ENCODE assay signal across 8 cellular contexts in the genomic region with DNA sequence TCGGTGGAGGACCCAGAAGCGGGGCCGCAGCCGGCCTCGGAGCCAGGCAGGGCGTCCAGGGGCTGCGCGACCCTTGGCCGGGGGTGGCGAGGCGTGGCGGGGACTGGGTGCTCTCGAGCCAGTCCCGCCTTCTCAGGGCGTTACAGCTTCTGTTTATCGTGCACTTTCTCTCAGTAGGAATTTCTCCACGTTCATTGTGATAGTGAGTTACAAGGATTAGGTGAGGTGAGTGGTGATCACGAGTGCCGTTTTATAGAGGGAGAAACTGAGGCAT. TPM values are rescaled to one million over a fixed set of nuclear protein-coding genes. Genes with fewer than 3 reads are reported as not detected.
DNase-seq lines count a peak whose midpoint lies in the region; ATAC-seq and TF ChIP-seq lines count a peak whose summit lies in the region.

No MANE protein-coding gene starts in this region.

- 0% methylated on average over 5 to 19 of the region's 19 CpGs for WGBS in body of pancreas, 2 donors

- H3K4me1 ChIP-seq in body of pancreas (peaks cover 24% of the 10 kb centered on the region), lower lobe of right lung (peaks cover 33% of the 10 kb centered on the region)

- ATAC-seq in HG03064 (IDR thresholded peaks at IDR 0.05; ENCODE audit: low read depth, unreplicated experiment) (peak; percentile 2), body of pancreas (no peak), lower lobe of right lung (peak; percentile 27 to 40), GM19395 (IDR thresholded peaks at IDR 0.05; ENCODE audit: unreplicated experiment) (no peak)

- DNase-seq in body of pancreas (no peak), lower lobe of right lung (no peak), HK-2 (ENCODE audit: unreplicated experiment) (no peak), NCI-H2196 (lab: John Stamatoyannopoulos, UW; ENCODE audit: unreplicated experiment) (no peak), NCI-H82 (lab: John Stamatoyannopoulos, UW) (no peak)

- H3K4me3 ChIP-seq in body of pancreas = peak overlapping the region; percentile 75 to 100
- H3K4me3 ChIP-seq in lower lobe of right lung = peak overlapping the region; percentile 71

- H3K9me3 ChIP-seq in body of pancreas = no peaks in the 10 kb centered on the region
- no peaks in the 10 kb centered on the region for H3K9me3 ChIP-seq in lower lobe of right lung

- TF ChIP-seq CTCF in C4-2B (conservative IDR thresholded peaks at IDR 0.05) = no peak
- no peak for TF ChIP-seq CTCF in body of pancreas (IDR thresholded peaks at IDR 0.05)
- no peak for TF ChIP-seq CTCF in lower lobe of right lung (IDR thresholded peaks at IDR 0.05)

- H3K36me3 ChIP-seq in body of pancreas (replicated peaks in 1 of 2; ENCODE audit: insufficient read depth in 1 of 2, low read depth in 2 of 2) (peaks cover 0 to 1% of the 10 kb centered on the region in 2 donors), lower lobe of right lung (peaks cover 32% of the 10 kb centered on the region)

- no peaks in the 10 kb centered on the region for H3K27me3 ChIP-seq in body of pancreas
- no peaks in the 10 kb centered on the region for H3K27me3 ChIP-seq in lower lobe of right lung (ENCODE audit: low read depth)

- H3K27ac ChIP-seq in C4-2B = peak overlapping the region; percentile 76
- peak overlapping the region in 1 of 4 donors; percentile 75 for H3K27ac ChIP-seq in body of pancreas
- peak overlapping the region; percentile 81 for H3K27ac ChIP-seq in lower lobe of right lung

- no peak for TF ChIP-seq POLR2A in body of pancreas (IDR thresholded peaks at IDR 0.05)

- intact Hi-C loops in body of pancreas (cut with DNase I) (no loop called here), lower lobe of right lung (cut with DNase I) (no loop called here)

RNA-seq across cellular contexts. Expression of a gene that starts 0.6 kb away (rescaled TPM):
- total RNA-seq in body of pancreas (10 to 100 TPM; 22.3 to 23.1 TPM), lower lobe of right lung (66.0 TPM)

RNA-seq across cellular contexts. Expression of a gene that starts 13.1 kb away (rescaled TPM):
- 10 to 100 TPM; 29.6 to 44.5 TPM for total RNA-seq in body of pancreas
- 59.9 TPM for total RNA-seq in lower lobe of right lung

RNA-seq across cellular contexts. Expression of a gene that starts 25.0 kb away (rescaled TPM):
- total RNA-seq in body of pancreas = not detected
- total RNA-seq in lower lobe of right lung = not detected

RNA-seq across cellular contexts. Expression of a gene that starts 54.8 kb away (rescaled TPM):
- total RNA-seq in body of pancreas = 1 to 10 TPM; 3.6 to 9.6 TPM
- 8.2 TPM for total RNA-seq in lower lobe of right lung

Comparison
In these comparisons a context has a peak if more than half of its experiments do, and no peak if none do; other contexts are left out.
1. ATAC-seq: peak in HG03064 (single experiment) and lower lobe of right lung (2 of 2); none in body of pancreas (single experiment) and GM19395 (single experiment).